In genomic region chr14:101961011-101961721, GRCh38 we compare ENCODE assay signal across 8 cellular contexts. TPM values are rescaled to one million over a fixed set of nuclear protein-coding genes. Genes with fewer than 3 reads are reported as not detected.
DNase-seq lines count a peak whose midpoint lies in the region; ATAC-seq, FAIRE-seq and TF ChIP-seq lines count a peak whose summit lies in the region.

No MANE protein-coding gene starts in this region.

- H3K9ac ChIP-seq in kidney (ENCODE audit: low read length in 2 of 2), result no peak overlapping the region

- no peaks in the 10 kb centered on the region for H3K9me3 ChIP-seq in kidney (ENCODE audit: control insufficient read depth in 1 of 2, low read length in 2 of 2)

- ATAC-seq in activated CD4-positive, CD25-positive, alpha-beta regulatory T cell treated with anti-CD3 and anti-CD28 coated beads, Interleukin-2, amount 50 U/mL, for 24 hours, result peak; percentile 16 to 22
- no peak for ATAC-seq in GM21423 (IDR thresholded peaks at IDR 0.05; ENCODE audit: unreplicated experiment)

- H3K4me3 ChIP-seq in AG09309 (ENCODE audit: control insufficient read depth, low read depth, low read length), result no peak overlapping the region
- H3K4me3 ChIP-seq in cardiac fibroblast (replicated peaks in 1 of 2; ENCODE audit: low read depth in 2 of 2, low read length in 2 of 2), result no peak overlapping the region
- no peak overlapping the region for H3K4me3 ChIP-seq in kidney (ENCODE audit: low read length in 2 of 2)

- peaks cover 4 to 8% of the 10 kb centered on the region in 2 donors for H3K4me1 ChIP-seq in kidney (ENCODE audit: control insufficient read depth in 1 of 2, insufficient read depth in 1 of 2, low read depth in 1 of 2, low read length in 2 of 2)

- no peaks in the 10 kb centered on the region for H3K36me3 ChIP-seq in kidney (ENCODE audit: control insufficient read depth in 1 of 2, insufficient read depth in 2 of 2, low read length in 2 of 2)

- no peak overlapping the region for H3K27ac ChIP-seq in kidney (ENCODE audit: low read depth in 2 of 2, low read length in 2 of 2)

- FAIRE-seq in H54 (lab: Jason Lieb, UNC), result peak; percentile 79
- no peak for FAIRE-seq in kidney (lab: Jason Lieb, UNC)

- TF ChIP-seq POLR2A in H54 (IDR thresholded peaks at IDR 0.05; ENCODE audit: low read depth, low read length), result no peak

- intact Hi-C loops in kidney (cut with DNase I), result no loop called here

- DNase-seq in AG09309 (ENCODE audit: low read depth), result no peak
- peak; percentile 63 for DNase-seq in H54 (ENCODE audit: insufficient read length, low spot score)
- DNase-seq in NCI-H510A (lab: John Stamatoyannopoulos, UW), result peak; percentile 69
- peak; percentile 86 to 87 for DNase-seq in cardiac fibroblast (ENCODE audit: low read depth in 2 of 2)
- peak; percentile 82 for DNase-seq in kidney
- peak; percentile 78 for DNase-seq in stimulated activated CD4-positive, alpha-beta T cell treated with anti-CD3 and anti-CD28 coated beads, Interleukin-1b, Interleukin-23, amount 100 ng/mL, for 48 hours

- peak; percentile 99 for TF ChIP-seq CTCF in AG09309 (IDR thresholded peaks at IDR 0.05; ENCODE audit: control insufficient read depth, insufficient read depth, low read depth, low read length, missing control alignments)
- TF ChIP-seq CTCF in cardiac fibroblast (IDR thresholded peaks at IDR 0.05; ENCODE audit: low read depth, low read length), result peak; percentile 100
- TF ChIP-seq CTCF in kidney (IDR thresholded peaks at IDR 0.05; ENCODE audit: borderline replicate concordance, extremely low read depth, insufficient read depth), result peak; percentile 90

RNA-seq across cellular contexts. Expression of gene DYNC1H1, which starts 3.2 kb away (rescaled TPM):
- 390 TPM for total RNA-seq in kidney
- polyA plus RNA-seq in kidney (ENCODE audit: insufficient read depth, low read depth, low replicate concordance), result 132 TPM
